ENCODE assay signal across 27 cellular contexts in the genomic region with DNA sequence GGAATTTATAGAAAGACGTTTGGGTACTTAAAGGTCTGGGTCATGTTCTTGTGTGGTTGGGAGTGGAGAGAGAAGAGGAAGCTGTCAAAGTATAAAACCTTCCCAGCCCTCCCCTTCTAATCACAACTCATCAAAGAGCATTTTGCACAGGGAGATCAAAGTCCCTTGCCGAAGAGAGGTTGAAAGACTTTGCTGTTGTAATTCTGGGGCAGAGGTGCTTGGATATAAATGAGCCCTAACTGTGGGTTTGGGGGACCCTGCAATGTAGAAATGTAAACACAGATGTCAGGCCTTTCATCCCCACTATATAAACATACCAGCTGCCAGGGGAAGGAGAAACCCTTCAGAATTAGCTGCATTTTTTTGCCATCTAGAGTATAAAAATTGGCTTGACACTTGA.
DNase-seq lines count a peak whose midpoint lies in the region; FAIRE-seq and TF ChIP-seq lines count a peak whose summit lies in the region.
"Had no signal": no experiment of that assay in that cellular context is flagged by ENCODE, and none has a peak within 500 bp of the region (broad histone marks: within the 10 kb centered on the region; RNA-seq: fewer than 3 reads in every experiment).

No MANE protein-coding gene starts in this region.

- TF ChIP-seq CTCF in astrocyte (IDR thresholded peaks at IDR 0.05; ENCODE audit: insufficient read depth, low read depth, low read length) = no peak
- TF ChIP-seq CTCF in nephron progenitor cell (IDR thresholded peaks at IDR 0.05) = no peak
- TF ChIP-seq CTCF in RWPE1 (conservative IDR thresholded peaks at IDR 0.05; ENCODE audit: low read depth) = no peak

- H3K4me2 ChIP-seq in astrocyte (ENCODE audit: low read length) = no peak overlapping the region

- H3K9ac ChIP-seq in astrocyte (ENCODE audit: low read length) = no peak overlapping the region

- H3K9me3 Mint-ChIP-seq in astrocyte (ENCODE audit: unreplicated experiment) (peaks cover 30% of the 10 kb centered on the region), nephron progenitor cell (peaks cover 45% of the 10 kb centered on the region)
- H3K9me3 Mint-ChIP-seq: natural killer cell treated with Interleukin-12 subunit alpha and Interleukin-12 subunit beta and Interleukin-15 and Interleukin-18, amount 100 ng/mL, for 72 hours; stimulated activated memory B cell treated with anti-CD40 and anti-IgM and Interleukin-4, amounts not matched to agents 10 μg/mL and 1 μg/mL and 100 μg/mL, for 72 hours had no signal

- POLR2A ChIA-PET in RWPE1 (lab: Yijun Ruan, JAX; ENCODE audit: low non-redundant PET) = no interaction called here

- no peak overlapping the region for H3K27ac Mint-ChIP-seq in astrocyte (ENCODE audit: unreplicated experiment)
- H3K27ac Mint-ChIP-seq in nephron progenitor cell = peak overlapping the region; percentile 29
- H3K27ac Mint-ChIP-seq: CD4-positive, CD25-positive, alpha-beta regulatory T cell; dendritic cell treated with granulocyte-macrophage colony-stimulating factor and Interleukin-4, amounts not matched to agents 40 ng/mL and 50 ng/mL, for 4 days; natural killer cell treated with Interleukin-12 subunit alpha and Interleukin-12 subunit beta and Interleukin-15 and Interleukin-18, amount 100 ng/mL, for 72 hours; stimulated activated memory B cell treated with anti-CD40 and anti-IgM and Interleukin-4, amounts not matched to agents 10 μg/mL and 1 μg/mL and 100 μg/mL, for 72 hours had no signal

- no peak overlapping the region for H3K4me3 ChIP-seq in astrocyte (ENCODE audit: insufficient read depth, low read depth, low read length)
- H3K4me3 ChIP-seq: K562 had no signal

- H3K36me3 Mint-ChIP-seq in astrocyte (ENCODE audit: low read depth, unreplicated experiment) = peaks cover 2% of the 10 kb centered on the region
- peaks cover 18% of the 10 kb centered on the region for H3K36me3 Mint-ChIP-seq in nephron progenitor cell (ENCODE audit: low read depth)
- H3K36me3 Mint-ChIP-seq: CD4-positive, CD25-positive, alpha-beta regulatory T cell; natural killer cell treated with Interleukin-12 subunit alpha and Interleukin-12 subunit beta and Interleukin-15 and Interleukin-18, amount 100 ng/mL, for 72 hours; stimulated activated memory B cell treated with anti-CD40 and anti-IgM and Interleukin-4, amounts not matched to agents 10 μg/mL and 1 μg/mL and 100 μg/mL, for 72 hours had no signal

- no peaks in the 10 kb centered on the region for H3K4me1 ChIP-seq in astrocyte (ENCODE audit: insufficient read depth, low read length)

- no peaks in the 10 kb centered on the region for H3K27me3 ChIP-seq in astrocyte (ENCODE audit: insufficient read depth, low read length)

- DNase-seq in NCI-H1105 treated with DMSO at 0.1 percent for 48 hours (lab: John Stamatoyannopoulos, UW) = peak; percentile 12
- no peak for DNase-seq in NCI-H1105 (lab: John Stamatoyannopoulos, UW)
- DNase-seq in NCI-H187 (lab: John Stamatoyannopoulos, UW) = peak; percentile 37 to 50
- peak; percentile 62 for DNase-seq in astrocyte (ENCODE audit: low read depth)
- no peak for DNase-seq in nephron progenitor cell
- no peak for DNase-seq in hypothalamus (lab: John Stamatoyannopoulos, UW)
- DNase-seq in CD1c-positive myeloid dendritic cell (ENCODE audit: extremely low spot score) = no peak
- no peak for DNase-seq in RWPE1 (ENCODE audit: low spot score)
- DNase-seq: 8988T; activated CD4-positive, alpha-beta T cell treated with anti-CD3 and anti-CD28 coated beads, Interleukin-2, amount 50 U/mL, for 48 hours; activated T-cell treated with anti-CD3 and anti-CD28 coated beads, Interleukin-2, amount 50 U/mL, for 48 hours; Calu3; CD4-positive, CD25-positive, alpha-beta regulatory T cell; GOT3; NCI-H1092 treated with DMSO at 0.1 percent for 48 hours; NCI-H526; SHP77; stimulated activated CD4-positive, alpha-beta T cell treated with anti-CD3 and anti-CD28 coated beads, Interleukin-15, amount 100 ng/mL, for 24 hours; substantia nigra; T-helper 2 cell; trophoblast cell had no signal

- H3K4me1 Mint-ChIP-seq in astrocyte (ENCODE audit: low read depth, unreplicated experiment) (peaks cover 2% of the 10 kb centered on the region), nephron progenitor cell (peaks cover 7% of the 10 kb centered on the region)
- H3K4me1 Mint-ChIP-seq: CD4-positive, CD25-positive, alpha-beta regulatory T cell; central memory CD8-positive, alpha-beta T cell; stimulated activated memory B cell treated with anti-CD40 and anti-IgM and Interleukin-4, amounts not matched to agents 10 μg/mL and 1 μg/mL and 100 μg/mL, for 72 hours had no signal

- no peaks in the 10 kb centered on the region for H4K20me1 ChIP-seq in astrocyte (ENCODE audit: insufficient read depth, low read length)

- no peaks in the 10 kb centered on the region for H3K9me3 ChIP-seq in astrocyte (ENCODE audit: insufficient read depth, low read depth, low read length)

- no peaks in the 10 kb centered on the region for H3K79me2 ChIP-seq in astrocyte (ENCODE audit: insufficient read depth, low read length)

- H3K27ac ChIP-seq in astrocyte (ENCODE audit: low read depth, low read length) (no peak overlapping the region), RWPE1 (no peak overlapping the region)

- CTCF ChIA-PET in RWPE1 (lab: Yijun Ruan, JAX) = no interaction called here

- H3K27me3 Mint-ChIP-seq in astrocyte (ENCODE audit: low read depth, unreplicated experiment) (no peaks in the 10 kb centered on the region), nephron progenitor cell (ENCODE audit: low read depth, poor library complexity) (peaks cover 3% of the 10 kb centered on the region)
- H3K27me3 Mint-ChIP-seq: CD4-positive, CD25-positive, alpha-beta regulatory T cell; central memory CD8-positive, alpha-beta T cell; dendritic cell treated with granulocyte-macrophage colony-stimulating factor and Interleukin-4, amounts not matched to agents 40 ng/mL and 50 ng/mL, for 4 days; natural killer cell treated with Interleukin-12 subunit alpha and Interleukin-12 subunit beta and Interleukin-15 and Interleukin-18, amount 100 ng/mL, for 72 hours; stimulated activated memory B cell treated with anti-CD40 and anti-IgM and Interleukin-4, amounts not matched to agents 10 μg/mL and 1 μg/mL and 100 μg/mL, for 72 hours had no signal

- no peak overlapping the region for H2AFZ ChIP-seq in astrocyte (ENCODE audit: low read depth, low read length)

- FAIRE-seq in astrocyte (lab: Jason Lieb, UNC) = no peak
- FAIRE-seq: frontal cortex, K562 had no signal

- no peaks in the 10 kb centered on the region for H3K36me3 ChIP-seq in astrocyte (ENCODE audit: insufficient read depth, low read length)

- no peak overlapping the region for H3K4me3 Mint-ChIP-seq in astrocyte (ENCODE audit: unreplicated experiment)
- H3K4me3 Mint-ChIP-seq in nephron progenitor cell = no peak overlapping the region
- H3K4me3 Mint-ChIP-seq: CD4-positive, CD25-positive, alpha-beta regulatory T cell; central memory CD8-positive, alpha-beta T cell; dendritic cell treated with granulocyte-macrophage colony-stimulating factor and Interleukin-4, amounts not matched to agents 40 ng/mL and 50 ng/mL, for 4 days; natural killer cell treated with Interleukin-12 subunit alpha and Interleukin-12 subunit beta and Interleukin-15 and Interleukin-18, amount 100 ng/mL, for 72 hours; stimulated activated memory B cell treated with anti-CD40 and anti-IgM and Interleukin-4, amounts not matched to agents 10 μg/mL and 1 μg/mL and 100 μg/mL, for 72 hours had no signal

Comparison
In these comparisons a context has a peak if more than half of its experiments do, and no peak if none do; other contexts are left out.
1. DNase-seq: peak in NCI-H1105 treated with DMSO at 0.1 percent for 48 hours (single experiment), NCI-H187 (2 of 2) and astrocyte (single experiment); none in NCI-H1105 (single experiment), nephron progenitor cell (single experiment), hypothalamus (0 of 51), CD1c-positive myeloid dendritic cell (single experiment) and RWPE1 (single experiment).